In genomic region chr1:53896673-53897229, GRCh38 we compare ENCODE assay signal across 11 cellular contexts. TPM values are rescaled to one million over a fixed set of nuclear protein-coding genes. Genes with fewer than 3 reads are reported as not detected.
DNase-seq lines count a peak whose midpoint lies in the region; ATAC-seq and TF ChIP-seq lines count a peak whose summit lies in the region.
"Had no signal": no experiment of that assay in that cellular context is flagged by ENCODE, and none has a peak within 500 bp of the region (broad histone marks: within the 10 kb centered on the region; RNA-seq: fewer than 3 reads in every experiment).

No MANE protein-coding gene starts in this region.

- H3K4me2 ChIP-seq in PC-9: no peak overlapping the region; the same call in 1 of the 2 replicates

- H2AFZ ChIP-seq in PC-9: no peak overlapping the region

- H3K27ac ChIP-seq in PC-9 (peak overlapping the region; percentile 55), epithelial cell of prostate (peak overlapping the region; percentile 40)
- H3K27ac ChIP-seq: neutrophil had no signal

- no peaks in the 10 kb centered on the region for H3K4me1 Mint-ChIP-seq in glutamatergic neuron (ENCODE audit: low read depth, unreplicated experiment)

- DNase-seq in AG09319 (ENCODE audit: extremely low read depth, low read depth) (peak; percentile 89), PC-9 (peak in 1 of 2 experiments; percentile 51), epithelial cell of prostate (ENCODE audit: low read depth, low spot score) (no peak), mucosa of gallbladder (ENCODE audit: low spot score) (peak; percentile 43), glutamatergic neuron (no peak), NCI-H2227 (lab: John Stamatoyannopoulos, UW; ENCODE audit: unreplicated experiment) (no peak), RPMI8226 (no peak)
- DNase-seq: activated CD8-positive, alpha-beta memory T cell treated with anti-CD3 and anti-CD28 coated beads, Interleukin-2, amount 50 U/mL, for 48 hours; COR-L47 had no signal

- CTCF ChIA-PET in PC-9 (lab: Charles Lee): no interaction called here

- peaks cover 8% of the 10 kb centered on the region for H3K27me3 Mint-ChIP-seq in glutamatergic neuron (ENCODE audit: unreplicated experiment)

- H3K4me3 ChIP-seq in PC-9: no peak overlapping the region

- TF ChIP-seq CTCF in AG09319 (IDR thresholded peaks at IDR 0.05; ENCODE audit: low read depth, low read length): no peak
- no peak for TF ChIP-seq CTCF in PC-9 (conservative IDR thresholded peaks at IDR 0.05)
- TF ChIP-seq CTCF in glutamatergic neuron (IDR thresholded peaks at IDR 0.05; ENCODE audit: partially characterized antibody, unreplicated experiment): no peak

- H3K36me3 Mint-ChIP-seq in glutamatergic neuron (ENCODE audit: unreplicated experiment): no peaks in the 10 kb centered on the region

- POLR2A ChIA-PET in PC-9 (lab: Charles Lee; ENCODE audit: unreplicated experiment): interaction anchor here (0.7 kb wide), 2 partner anchors 46 to 183 kb away, joined by 3 to 6 read pairs; no protein-coding TSS in a partner anchor

- intact Hi-C loops in PC-9 (cut with micrococcal nuclease; ENCODE audit: unreplicated experiment): no loop called here

- no peaks in the 10 kb centered on the region for H3K9me3 ChIP-seq in PC-9 (ENCODE audit: insufficient read depth, low read depth)
- H3K9me3 ChIP-seq: neutrophil had no signal

- H3K4me3 Mint-ChIP-seq in glutamatergic neuron (ENCODE audit: unreplicated experiment): no peak overlapping the region

- ATAC-seq in GM21526 (IDR thresholded peaks at IDR 0.05; ENCODE audit: low FRiP score, unreplicated experiment): no peak

- BruUV-seq in PC-9 (replicated peaks; lab: Mats Ljungman, UMichigan): no TSS peak

- H3K79me2 ChIP-seq in PC-9 (ENCODE audit: low read depth): no peaks in the 10 kb centered on the region

- no peaks in the 10 kb centered on the region for H3K9me2 ChIP-seq in PC-9 (ENCODE audit: insufficient read depth)

- peaks cover 2% of the 10 kb centered on the region for H3K9me3 Mint-ChIP-seq in glutamatergic neuron (ENCODE audit: unreplicated experiment)

- H3K36me3 ChIP-seq in PC-9 (ENCODE audit: low read depth): no peaks in the 10 kb centered on the region
- H3K36me3 ChIP-seq: neutrophil had no signal

- H3F3A ChIP-seq in PC-9 (ENCODE audit: insufficient read depth, low read depth): peaks cover 6% of the 10 kb centered on the region

- H3K27ac Mint-ChIP-seq in glutamatergic neuron (ENCODE audit: unreplicated experiment): no peak overlapping the region

- H3K4me1 ChIP-seq in PC-9 (replicated peaks; ENCODE audit: insufficient read depth): peaks cover 9% of the 10 kb centered on the region

- no peaks in the 10 kb centered on the region for H4K20me1 ChIP-seq in PC-9 (ENCODE audit: insufficient read depth)

- H3K27me3 ChIP-seq in PC-9 (ENCODE audit: insufficient read depth, low read depth): no peaks in the 10 kb centered on the region
- H3K27me3 ChIP-seq: neutrophil had no signal

RNA-seq across cellular contexts. Expression of gene DIO1, which starts 2.8 kb away (rescaled TPM):
- total RNA-seq in PC-9 (2021): not detected in 2 replicates
- 6.2 TPM for total RNA-seq in mucosa of gallbladder
- not detected for total RNA-seq in glutamatergic neuron (ENCODE audit: unreplicated experiment)

RNA-seq across cellular contexts. Expression of gene YIPF1, which starts 7.2 kb away (rescaled TPM):
- total RNA-seq in PC-9 (2021): 23.3 and 26.1 TPM in 2 replicates
- 37.1 TPM for total RNA-seq in mucosa of gallbladder
- total RNA-seq in glutamatergic neuron (ENCODE audit: unreplicated experiment): 39.3 TPM

RNA-seq across cellular contexts. Expression of gene IFT25, which starts 48.7 kb away (rescaled TPM):
- total RNA-seq in PC-9 (2021) (98.8 and 128 TPM in 2 replicates), mucosa of gallbladder (24.4 TPM), glutamatergic neuron (ENCODE audit: unreplicated experiment) (11.3 TPM)

RNA-seq across cellular contexts. Expression of gene LRRC42, which starts 49.4 kb away (rescaled TPM):
- total RNA-seq in PC-9 (2021) (78.7 and 82.7 TPM in 2 replicates), mucosa of gallbladder (25.7 TPM), glutamatergic neuron (ENCODE audit: unreplicated experiment) (37.5 TPM)

RNA-seq across cellular contexts. Expression of gene NDC1, which starts 58.7 kb away (rescaled TPM):
- total RNA-seq in PC-9 (2021): 29.7 and 47.6 TPM in 2 replicates
- 9.7 TPM for total RNA-seq in mucosa of gallbladder
- 10.6 TPM for total RNA-seq in glutamatergic neuron (ENCODE audit: unreplicated experiment)

Comparison
In these comparisons a context has a peak if more than half of its experiments do, and no peak if none do; other contexts are left out.
1. DNase-seq: peak in AG09319 (single experiment) and mucosa of gallbladder (single experiment); none in epithelial cell of prostate (single experiment), glutamatergic neuron (single experiment), NCI-H2227 (single experiment) and RPMI8226 (single experiment).